Comparison of ENCODE assay signal across 9 cellular contexts in the genomic region with DNA sequence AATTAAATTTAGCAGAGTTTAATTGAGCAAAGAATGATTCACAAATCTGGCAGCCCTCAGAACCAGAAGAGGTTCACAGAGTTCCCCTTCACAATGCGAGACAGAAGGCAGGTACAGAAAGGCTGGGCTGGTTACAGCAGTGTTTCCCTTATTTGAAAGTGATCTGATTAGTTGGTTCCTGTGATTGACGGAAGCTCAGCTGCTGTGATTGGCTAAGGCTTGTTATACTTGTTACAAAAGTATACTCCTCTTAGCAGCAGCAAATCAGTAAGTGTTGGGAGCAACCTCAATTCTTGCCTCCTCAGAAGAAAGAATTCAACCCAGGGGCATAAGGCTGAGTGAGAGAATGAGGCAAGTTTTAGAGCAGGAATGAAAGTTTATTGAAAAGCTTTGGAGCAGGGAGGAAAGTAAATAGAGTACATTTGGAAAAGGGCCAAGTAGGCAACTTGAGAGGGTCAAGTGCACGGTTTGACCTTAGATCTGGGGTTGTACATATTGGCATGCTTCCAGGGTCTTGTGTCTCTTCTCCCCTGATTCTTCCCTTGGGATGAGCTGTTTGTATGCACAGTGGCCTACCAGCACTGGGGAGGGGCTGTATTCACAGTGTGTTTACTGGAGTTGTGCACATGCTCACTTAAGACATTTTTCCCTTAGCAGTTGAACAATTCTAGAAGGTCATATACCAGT.
DNase-seq lines count a peak whose midpoint lies in the region; ATAC-seq, FAIRE-seq and TF ChIP-seq lines count a peak whose summit lies in the region.
"Had no signal": no experiment of that assay in that cellular context is flagged by ENCODE, and none has a peak within 500 bp of the region (broad histone marks: within the 10 kb centered on the region; RNA-seq: fewer than 3 reads in every experiment).

No MANE protein-coding gene starts in this region.

- peaks cover 0 to 2% of the 10 kb centered on the region in 2 donors for H3K36me3 ChIP-seq in lung (ENCODE audit: control insufficient read depth in 2 of 2, insufficient read depth in 2 of 2, low read length in 2 of 2)

- peak overlapping the region; percentile 35 to 40 for H3K27ac ChIP-seq in lung (ENCODE audit: low read depth in 1 of 2, low read length in 1 of 2)

- 40 to 74% methylated on average over 3 of the region's 3 CpGs for WGBS in lung, 2 donors

- no peaks in the 10 kb centered on the region for H3K9me3 ChIP-seq in lung (ENCODE audit: control insufficient read depth in 2 of 2, insufficient read depth in 1 of 2, low read length in 1 of 2)

- DNase-seq in AG04449 (ENCODE audit: low read depth, low spot score) (peak; percentile 5), NCI-H2171 treated with DMSO at 0.1 percent for 48 hours (lab: John Stamatoyannopoulos, UW) (peak; percentile 79), choroid plexus epithelial cell (ENCODE audit: low read depth) (peak; percentile 83), lung (ENCODE audit: low spot score) (peak; percentile 62), D721Med (ENCODE audit: insufficient read length, low spot score) (no peak), OCI-M2 (lab: John Stamatoyannopoulos, UW; ENCODE audit: unreplicated experiment) (no peak), RCC 7860 (ENCODE audit: low spot score) (no peak)
- DNase-seq in activated T-cell treated with anti-CD3 and anti-CD28 coated beads, Interleukin-2, amount 50 U/mL, for 1 hour, result no peak
- DNase-seq: activated CD4-positive, alpha-beta T cell treated with anti-CD3 and anti-CD28 coated beads for 4 hours had no signal

- CTCF ChIA-PET in AG04449 (lab: Yijun Ruan, JAX), result interaction anchor here (1.1 to 1.3 kb wide), 2 partner anchors 15 to 212 kb away, joined by 3 read pairs; no protein-coding TSS in a partner anchor

- POLR2A ChIA-PET in AG04449 (lab: Yijun Ruan, JAX), result no interaction called here

- peaks cover 3 to 21% of the 10 kb centered on the region in 2 donors for H3K4me1 ChIP-seq in lung (ENCODE audit: control insufficient read depth in 2 of 2, insufficient read depth in 2 of 2, low read length in 2 of 2)

- no peak overlapping the region for H3K4me3 ChIP-seq in AG04449 (ENCODE audit: low read depth, low read length)
- no peak overlapping the region for H3K4me3 ChIP-seq in choroid plexus epithelial cell (ENCODE audit: low read depth, low read length)
- H3K4me3 ChIP-seq in lung, result no peak overlapping the region

- no peaks in the 10 kb centered on the region for H3K27me3 ChIP-seq in lung (ENCODE audit: control insufficient read depth, insufficient read depth)

- peak; percentile 87 for ATAC-seq in lung (ENCODE audit: insufficient read depth, low FRiP score)

- FAIRE-seq in D721Med (lab: Jason Lieb, UNC), result no peak
- FAIRE-seq in RCC 7860 (lab: Jason Lieb, UNC), result no peak

- TF ChIP-seq CTCF in AG04449 (IDR thresholded peaks at IDR 0.05; ENCODE audit: insufficient read depth, low read length, missing control alignments), result no peak
- no peak for TF ChIP-seq CTCF in choroid plexus epithelial cell (conservative IDR thresholded peaks at IDR 0.05; ENCODE audit: low read depth, low read length)
- no peak for TF ChIP-seq CTCF in lung (IDR thresholded peaks at IDR 0.05; ENCODE audit: control extremely low read depth, extremely low read depth)
- no peak for TF ChIP-seq CTCF in D721Med (IDR thresholded peaks at IDR 0.05; ENCODE audit: insufficient read depth, missing control alignments)

Comparison
In these comparisons a context has a peak if more than half of its experiments do, and no peak if none do; other contexts are left out.
1. DNase-seq: peak in AG04449 (single experiment), NCI-H2171 treated with DMSO at 0.1 percent for 48 hours (single experiment), choroid plexus epithelial cell (single experiment) and lung (single experiment); none in activated T-cell treated with anti-CD3 and anti-CD28 coated beads, Interleukin-2, amount 50 U/mL, for 1 hour (single experiment), D721Med (single experiment), OCI-M2 (single experiment) and RCC 7860 (single experiment).